In genomic region chr3:154144825-154145465, GRCh38 we compare ENCODE assay signal across 17 cellular contexts. TPM values are rescaled to one million over a fixed set of nuclear protein-coding genes. Genes with fewer than 3 reads are reported as not detected.
"Had no signal": no experiment of that assay in that cellular context is flagged by ENCODE, and none has a peak within 500 bp of the region (broad histone marks: within the 10 kb centered on the region; RNA-seq: fewer than 3 reads in every experiment).

No MANE protein-coding gene starts in this region.

- H3K9me3 ChIP-seq: colonic mucosa, esophagus squamous epithelium, testis had no signal

- H3K27me3 ChIP-seq: cardiac muscle cell, colonic mucosa, esophagus squamous epithelium, testis had no signal

- ATAC-seq: activated CD4-positive, alpha-beta T cell treated with anti-CD3 and anti-CD28 coated beads for 36 hours; left cardiac atrium; natural killer cell treated with Interleukin-12 subunit alpha and Interleukin-12 subunit beta and Interleukin-15 and Interleukin-18, amount 100 ng/mL, for 72 hours; stimulated activated naive CD8-positive, alpha-beta T cell treated with anti-CD3 and anti-CD28 coated beads, Interleukin-15, amount 100 ng/mL, for 72 hours had no signal

- H3K36me3 ChIP-seq: cardiac muscle cell, colonic mucosa, WERI-Rb-1 had no signal

- H3K27ac ChIP-seq: cardiac muscle cell, colonic mucosa, esophagus squamous epithelium, testis, WERI-Rb-1 had no signal

- H3K4me1 ChIP-seq: colonic mucosa had no signal

- H3K4me3 ChIP-seq: cardiac muscle cell, colonic mucosa, esophagus squamous epithelium, testis had no signal

- DNase-seq: activated CD4-positive, alpha-beta memory T cell treated with anti-CD3 and anti-CD28 coated beads, Interleukin-2, amount 10 ng/mL, durations not matched to agents 7 days and 5 days; activated CD4-positive, alpha-beta T cell treated with anti-CD3 and anti-CD28 coated beads for 36 hours; activated CD8-positive, alpha-beta memory T cell treated with anti-CD3 and anti-CD28 coated beads, Interleukin-2, amount 50 U/mL, for 4 hours; activated naive CD8-positive, alpha-beta T cell treated with anti-CD3 and anti-CD28 coated beads, Interleukin-2, amount 10 ng/mL, durations not matched to agents 7 days and 5 days; anterior cingulate cortex; colonic mucosa; esophagus squamous epithelium; glutamatergic neuron; left cardiac atrium; mammary epithelial cell; stimulated activated CD4-positive, alpha-beta T cell treated with anti-CD3 and anti-CD28 coated beads, Interleukin-4, amount 100 ng/mL, for 1 hour; stimulated activated CD8-positive, alpha-beta memory T cell treated with anti-CD3 and anti-CD28 coated beads, Interleukin-4, amount 100 ng/mL, for 48 hours; stimulated activated naive CD8-positive, alpha-beta T cell treated with anti-CD3 and anti-CD28 coated beads, Interleukin-15, amount 100 ng/mL, for 72 hours; testis; WERI-Rb-1 had no signal

RNA-seq across cellular contexts. Expression of gene ARHGEF26, which starts 23.8 kb away (rescaled TPM):
- total RNA-seq: activated naive CD8-positive, alpha-beta T cell treated with anti-CD3 and anti-CD28 coated beads, Interleukin-2, amount 10 ng/mL, durations not matched to agents 7 days and 5 days had no signal
